ENCODE assay signal across 8 cellular contexts in the genomic region with DNA sequence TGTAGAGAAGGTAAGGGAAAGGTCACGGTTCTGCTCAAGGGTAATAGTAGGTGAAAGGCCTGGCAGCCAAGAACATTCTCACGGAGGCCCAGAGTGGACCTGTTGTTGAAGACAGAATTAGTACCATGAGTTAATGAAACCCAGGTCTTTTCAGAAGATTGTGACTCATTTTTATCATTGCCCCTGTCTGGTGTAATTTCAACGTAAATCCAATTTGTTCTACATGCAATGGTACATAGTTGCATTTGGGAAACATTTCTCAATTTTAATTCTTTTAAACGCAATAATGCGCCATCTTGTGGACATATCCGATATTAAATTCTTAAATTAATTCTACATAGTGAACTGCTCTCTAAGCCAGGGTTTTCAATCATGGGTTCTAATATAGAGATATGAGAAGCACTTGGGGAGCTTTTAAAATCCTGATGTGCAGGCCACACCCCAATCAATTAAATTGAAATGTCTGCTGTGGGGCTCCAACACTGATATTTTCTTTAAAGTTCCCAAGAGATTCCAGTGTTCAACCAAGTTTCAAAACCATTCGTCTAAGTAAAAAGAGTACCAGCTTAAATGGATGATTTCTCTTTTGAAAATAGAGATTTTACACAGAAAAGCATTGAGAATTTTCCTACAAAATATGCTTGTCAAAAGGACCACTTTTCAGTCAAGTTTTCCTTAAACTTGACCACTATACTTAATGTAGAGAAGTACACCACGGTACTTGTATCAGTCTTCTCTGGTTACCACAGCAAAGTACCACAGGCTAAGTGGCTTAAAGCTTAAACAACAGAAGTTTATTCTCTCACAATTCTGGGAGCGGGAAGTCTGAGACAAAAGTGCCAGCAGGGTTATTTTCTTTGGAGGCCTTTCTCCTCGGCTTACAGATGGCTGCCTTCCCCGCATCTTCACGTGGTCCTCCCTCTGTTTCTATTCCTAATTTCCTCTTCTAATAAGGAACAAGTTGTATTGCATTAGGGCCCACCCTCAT.
A peak's percentile ranks its signal among the peaks of the same experiment; 100 is the strongest.
DNase-seq lines count a peak whose midpoint lies in the region; ATAC-seq and TF ChIP-seq lines count a peak whose summit lies in the region.

No MANE protein-coding gene starts in this region.

- no peaks in the 10 kb centered on the region for H3K9me3 ChIP-seq in CD4-positive, CD25-positive, alpha-beta regulatory T cell (ENCODE audit: control insufficient read depth in 2 of 2, low read length in 2 of 2)
- H3K9me3 ChIP-seq in PC-3 (ENCODE audit: low read length) = no peaks in the 10 kb centered on the region

- peak in 2 of 3 donors; percentile 23 to 39 for DNase-seq in CD4-positive, CD25-positive, alpha-beta regulatory T cell
- DNase-seq in HuH-7 (ENCODE audit: low spot score) = peak; percentile 20
- peak; percentile 72 for DNase-seq in PC-3
- DNase-seq in epithelial cell of esophagus (ENCODE audit: low read depth) = peak; percentile 48
- no peak for DNase-seq in nephron progenitor cell
- DNase-seq in hepatic stellate cell (ENCODE audit: low spot score) = no peak

- H3K4me1 ChIP-seq in CD4-positive, CD25-positive, alpha-beta regulatory T cell (ENCODE audit: control insufficient read depth, insufficient read depth, low read length, poor library complexity, severe bottlenecking) = no peaks in the 10 kb centered on the region
- H3K4me1 ChIP-seq in PC-3 (ENCODE audit: insufficient read depth, low read length) = no peaks in the 10 kb centered on the region

- H3K27ac ChIP-seq in CD4-positive, CD25-positive, alpha-beta regulatory T cell (ENCODE audit: insufficient read depth, low read length, poor library complexity, severe bottlenecking) = no peak overlapping the region
- H3K27ac ChIP-seq in PC-3 (ENCODE audit: low read length) = no peak overlapping the region

- TF ChIP-seq CTCF in PC-3 (conservative IDR thresholded peaks at IDR 0.05; ENCODE audit: low read depth, low read length) (peak; percentile 74), epithelial cell of esophagus (IDR thresholded peaks at IDR 0.05; ENCODE audit: insufficient read depth, low read depth, low read length, missing control alignments) (peak; percentile 24), nephron progenitor cell (IDR thresholded peaks at IDR 0.05) (peak; percentile 57)

- BruUV-seq in PC-3 (replicated peaks; lab: Mats Ljungman, UMichigan) = no TSS peak

- ATAC-seq in CD4-positive, CD25-positive, alpha-beta regulatory T cell (ENCODE audit: low read depth in 2 of 2) = no peak
- ATAC-seq in PC-3 = peak; percentile 29; the same call in 1 of the 2 replicates
- no peak for ATAC-seq in HG03097 (IDR thresholded peaks at IDR 0.05; ENCODE audit: low FRiP score, unreplicated experiment)
- no peak for ATAC-seq in HG02610 (IDR thresholded peaks at IDR 0.05; ENCODE audit: unreplicated experiment)

- no peaks in the 10 kb centered on the region for H3K27me3 ChIP-seq in CD4-positive, CD25-positive, alpha-beta regulatory T cell (ENCODE audit: control insufficient read depth, insufficient read depth, low read length)
- no peaks in the 10 kb centered on the region for H3K27me3 ChIP-seq in PC-3 (ENCODE audit: low read length)

- H3K79me2 ChIP-seq in PC-3 (ENCODE audit: low read length) = no peaks in the 10 kb centered on the region

- H3K4me3 Mint-ChIP-seq in CD4-positive, CD25-positive, alpha-beta regulatory T cell = no peak overlapping the region
- H3K4me3 Mint-ChIP-seq in nephron progenitor cell = no peak overlapping the region

- no peaks in the 10 kb centered on the region for H3K36me3 ChIP-seq in CD4-positive, CD25-positive, alpha-beta regulatory T cell (ENCODE audit: control insufficient read depth, insufficient read depth, low read length)
- H3K36me3 ChIP-seq in PC-3 (ENCODE audit: low read depth, low read length) = no peaks in the 10 kb centered on the region

- no peaks in the 10 kb centered on the region for H3K9me3 Mint-ChIP-seq in CD4-positive, CD25-positive, alpha-beta regulatory T cell
- no peaks in the 10 kb centered on the region for H3K9me3 Mint-ChIP-seq in nephron progenitor cell

- no peak overlapping the region for H3K4me2 ChIP-seq in PC-3 (ENCODE audit: low read length)

- H4K20me1 ChIP-seq in PC-3 (ENCODE audit: low read length) = no peaks in the 10 kb centered on the region

- no peak overlapping the region for H3K9ac ChIP-seq in PC-3 (ENCODE audit: low read length)

- H3K27me3 Mint-ChIP-seq in CD4-positive, CD25-positive, alpha-beta regulatory T cell = peaks cover 6% of the 10 kb centered on the region
- no peaks in the 10 kb centered on the region for H3K27me3 Mint-ChIP-seq in nephron progenitor cell (ENCODE audit: low read depth, poor library complexity)

- no peaks in the 10 kb centered on the region for H3K36me3 Mint-ChIP-seq in CD4-positive, CD25-positive, alpha-beta regulatory T cell
- H3K36me3 Mint-ChIP-seq in nephron progenitor cell (ENCODE audit: low read depth) = no peaks in the 10 kb centered on the region

- no peak overlapping the region for H2AFZ ChIP-seq in PC-3 (ENCODE audit: low read length)

- H3K4me1 Mint-ChIP-seq in CD4-positive, CD25-positive, alpha-beta regulatory T cell = no peaks in the 10 kb centered on the region
- H3K4me1 Mint-ChIP-seq in nephron progenitor cell = peaks cover 19% of the 10 kb centered on the region

- CTCF ChIA-PET in PC-3 (lab: Charles Lee) = interaction anchor here (0.6 kb wide), 3 partner anchors 210 to 393 kb away, joined by 3 to 4 read pairs (median 3); no protein-coding TSS in a partner anchor

- H3K27ac Mint-ChIP-seq in CD4-positive, CD25-positive, alpha-beta regulatory T cell = no peak overlapping the region
- no peak overlapping the region for H3K27ac Mint-ChIP-seq in nephron progenitor cell

- intact Hi-C loops in PC-3 (cut with micrococcal nuclease) = loop anchor here (1.0 kb wide), 2 partner anchors 257 to 346 kb away; a partner anchor contains a TSS

- POLR2A ChIA-PET in PC-3 (lab: Charles Lee; ENCODE audit: unreplicated experiment) = no interaction called here

- H3K4me3 ChIP-seq in CD4-positive, CD25-positive, alpha-beta regulatory T cell (ENCODE audit: low read depth, low read length) = no peak overlapping the region
- H3K4me3 ChIP-seq in PC-3 (ENCODE audit: low read length) (no peak overlapping the region), epithelial cell of esophagus (ENCODE audit: low read length) (no peak overlapping the region)

- no peaks in the 10 kb centered on the region for H3K9me2 ChIP-seq in PC-3 (replicated peaks; ENCODE audit: low read length)

- H3F3A ChIP-seq in PC-3 (ENCODE audit: low read length, unreplicated experiment) = no peaks in the 10 kb centered on the region

Comparison
In these comparisons a context has a peak if more than half of its experiments do, and no peak if none do; other contexts are left out.
1. DNase-seq: peak in CD4-positive, CD25-positive, alpha-beta regulatory T cell (2 of 3), HuH-7 (single experiment), PC-3 (single experiment) and epithelial cell of esophagus (single experiment); none in nephron progenitor cell (single experiment) and hepatic stellate cell (single experiment).
2. CTCF ChIP-seq: peak in every context shown above with its lines; median percentile 74 in PC-3; 57 in nephron progenitor cell; 24 in epithelial cell of esophagus.